ENCODE assay signal across 1 cellular context in genomic region chr12:55906056-55906455, GRCh38.
TF ChIP-seq lines count a peak whose summit lies in the region.

No MANE protein-coding gene starts in this region.

TF ChIP-seq in GM23338, 12 proteins besides CTCF, POLR2A, EP300 and RAD21 (continued from another document):
- TF ChIP-seq ZNF462 (CRISPR knock-in tag; IDR thresholded peaks at IDR 0.05) (no peak), EZH2 (IDR thresholded peaks at IDR 0.05; ENCODE audit: low read depth, unreplicated experiment) (no peak), JUNB (IDR thresholded peaks at IDR 0.05; ENCODE audit: unreplicated experiment) (no peak), ZNF114 (CRISPR knock-in tag; IDR thresholded peaks at IDR 0.05) (no peak), EZH2phosphoT487 (IDR thresholded peaks at IDR 0.05; ENCODE audit: unreplicated experiment) (no peak), REST (IDR thresholded peaks at IDR 0.05; ENCODE audit: unreplicated experiment) (no peak), POLR2AphosphoS5 (IDR thresholded peaks at IDR 0.05; ENCODE audit: low read depth) (no peak), CREB1 (CRISPR knock-in tag; IDR thresholded peaks at IDR 0.05; ENCODE audit: low read depth) (no peak)
